In genomic region chr12:110804406-110804805, GRCh38 we compare ENCODE assay signal across 33 cellular contexts. TPM values are rescaled to one million over a fixed set of nuclear protein-coding genes. Genes with fewer than 3 reads are reported as not detected.
"Had no signal": no experiment of that assay in that cellular context is flagged by ENCODE, and none has a peak within 500 bp of the region (broad histone marks: within the 10 kb centered on the region; RNA-seq: fewer than 3 reads in every experiment).

No MANE protein-coding gene starts in this region.

- H3K4me3 ChIP-seq: stomach, suprapubic skin, testis, thoracic aorta, thyroid gland, tibial artery, tibial nerve, transverse colon, upper lobe of left lung, upper lobe of right lung, uterus, vagina had no signal

- H3K9me3 ChIP-seq: suprapubic skin, testis, thyroid gland, vagina had no signal

- ATAC-seq: stimulated activated effector memory CD8-positive, alpha-beta T cell treated with anti-CD3 and anti-CD28 coated beads, Interleukin-12 subunit alpha, Interleukin-12 subunit beta, amount 100 ng/mL, for 72 hours; stimulated activated memory B cell treated with anti-CD40 and anti-IgM and Interleukin-4, amounts not matched to agents 10 μg/mL and 1 μg/mL and 100 μg/mL, for 72 hours; stimulated activated naive B cell treated with anti-CD40 and anti-IgM and Interleukin-4, amounts not matched to agents 10 μg/mL and 1 μg/mL and 100 μg/mL, for 72 hours; stimulated activated naive CD8-positive, alpha-beta T cell treated with anti-CD3 and anti-CD28 coated beads, Interleukin-15, amount 100 ng/mL, for 72 hours; stimulated activated naive CD8-positive, alpha-beta T cell treated with anti-CD3 and anti-CD28 coated beads, Interleukin-15, Interleukin-2, amounts not matched to agents 100 U/mL and 50 U/mL, for 24 hours; upper lobe of right lung had no signal

- H3K4me3 Mint-ChIP-seq: stimulated activated effector memory CD8-positive, alpha-beta T cell treated with anti-CD3 and anti-CD28 coated beads, Interleukin-12 subunit alpha, Interleukin-12 subunit beta, amount 100 ng/mL, for 72 hours; stimulated activated memory B cell treated with anti-CD40 and anti-IgM and Interleukin-4, amounts not matched to agents 10 μg/mL and 1 μg/mL and 100 μg/mL, for 72 hours; stimulated activated naive B cell treated with anti-CD40 and anti-IgM and Interleukin-4, amounts not matched to agents 10 μg/mL and 1 μg/mL and 100 μg/mL, for 72 hours; stimulated activated naive CD8-positive, alpha-beta T cell treated with anti-CD3 and anti-CD28 coated beads, Interleukin-15, amount 100 ng/mL, for 72 hours; stimulated activated naive CD8-positive, alpha-beta T cell treated with anti-CD3 and anti-CD28 coated beads, Interleukin-15, Interleukin-2, amounts not matched to agents 100 ng/mL and 50 ng/mL, for 24 hours; type B pancreatic cell had no signal

- H3K36me3 Mint-ChIP-seq: stimulated activated effector memory CD8-positive, alpha-beta T cell treated with anti-CD3 and anti-CD28 coated beads, Interleukin-12 subunit alpha, Interleukin-12 subunit beta, amount 100 ng/mL, for 72 hours; stimulated activated memory B cell treated with anti-CD40 and anti-IgM and Interleukin-4, amounts not matched to agents 10 μg/mL and 1 μg/mL and 100 μg/mL, for 72 hours; type B pancreatic cell had no signal

- H3K4me1 Mint-ChIP-seq: stimulated activated effector memory CD8-positive, alpha-beta T cell treated with anti-CD3 and anti-CD28 coated beads, Interleukin-12 subunit alpha, Interleukin-12 subunit beta, amount 100 ng/mL, for 72 hours; stimulated activated memory B cell treated with anti-CD40 and anti-IgM and Interleukin-4, amounts not matched to agents 10 μg/mL and 1 μg/mL and 100 μg/mL, for 72 hours; stimulated activated naive B cell treated with anti-CD40 and anti-IgM and Interleukin-4, amounts not matched to agents 10 μg/mL and 1 μg/mL and 100 μg/mL, for 72 hours; stimulated activated naive CD8-positive, alpha-beta T cell treated with anti-CD3 and anti-CD28 coated beads, Interleukin-15, amount 100 ng/mL, for 72 hours had no signal

- H3K27ac Mint-ChIP-seq: stimulated activated effector memory CD8-positive, alpha-beta T cell treated with anti-CD3 and anti-CD28 coated beads, Interleukin-12 subunit alpha, Interleukin-12 subunit beta, amount 100 ng/mL, for 72 hours; stimulated activated memory B cell treated with anti-CD40 and anti-IgM and Interleukin-4, amounts not matched to agents 10 μg/mL and 1 μg/mL and 100 μg/mL, for 72 hours; stimulated activated naive B cell treated with anti-CD40 and anti-IgM and Interleukin-4, amounts not matched to agents 10 μg/mL and 1 μg/mL and 100 μg/mL, for 72 hours; stimulated activated naive CD8-positive, alpha-beta T cell treated with anti-CD3 and anti-CD28 coated beads, Interleukin-15, amount 100 ng/mL, for 72 hours; stimulated activated naive CD8-positive, alpha-beta T cell treated with anti-CD3 and anti-CD28 coated beads, Interleukin-15, Interleukin-2, amounts not matched to agents 100 ng/mL and 50 ng/mL, for 24 hours; type B pancreatic cell had no signal

- DNase-seq: stimulated activated CD4-positive, alpha-beta T cell treated with anti-CD3 and anti-CD28 coated beads, Interleukin-2, amount 100 ng/mL, for 48 hours; stimulated activated CD4-positive, alpha-beta T cell treated with anti-CD3 and anti-CD28 coated beads, Interleukin-4, amount 100 ng/mL, for 1 hour; stimulated activated CD4-positive, alpha-beta T cell treated with anti-CD3 and anti-CD28 coated beads, Interleukin-4, amount 100 ng/mL, for 24 hours; stimulated activated CD4-positive, alpha-beta T cell treated with anti-CD3 and anti-CD28 coated beads, Interleukin-4, amount 100 ng/mL, for 4 hours; stimulated activated CD8-positive, alpha-beta memory T cell treated with anti-CD3 and anti-CD28 coated beads, Interleukin-4, amount 100 ng/mL, for 48 hours; stimulated activated naive B cell treated with anti-CD40 and anti-IgM and Interleukin-4, amounts not matched to agents 10 μg/mL and 1 μg/mL and 100 μg/mL, for 72 hours; stimulated activated naive CD4-positive, alpha-beta T cell; stimulated activated naive CD4-positive, alpha-beta T cell treated with Interleukin-2 at 50 U/mL for 16 hours; stimulated activated naive CD8-positive, alpha-beta T cell treated with anti-CD3 and anti-CD28 coated beads, Interleukin-15, amount 100 ng/mL, for 72 hours; stimulated activated naive CD8-positive, alpha-beta T cell treated with anti-CD3 and anti-CD28 coated beads, Interleukin-15, Interleukin-2, amounts not matched to agents 100 U/mL and 50 U/mL, for 24 hours; stomach; substantia nigra; testis; thyroid gland; tibial artery; transverse colon; trophoblast cell; upper lobe of left lung; upper lobe of right lung; uterus had no signal

- H3K27me3 Mint-ChIP-seq: stimulated activated memory B cell treated with anti-CD40 and anti-IgM and Interleukin-4, amounts not matched to agents 10 μg/mL and 1 μg/mL and 100 μg/mL, for 72 hours; stimulated activated naive CD8-positive, alpha-beta T cell treated with anti-CD3 and anti-CD28 coated beads, Interleukin-15, amount 100 ng/mL, for 72 hours; stimulated activated naive CD8-positive, alpha-beta T cell treated with anti-CD3 and anti-CD28 coated beads, Interleukin-15, Interleukin-2, amounts not matched to agents 100 ng/mL and 50 ng/mL, for 24 hours had no signal

- FAIRE-seq: urothelium cell line had no signal

- H3K36me3 ChIP-seq: stomach, suprapubic skin, thoracic aorta, thyroid gland, tibial artery, tibial nerve, transverse colon, upper lobe of left lung, upper lobe of right lung, uterus, vagina had no signal

- H3K27ac ChIP-seq: stomach, suprapubic skin, testis, thoracic aorta, thyroid gland, tibial artery, tibial nerve, transverse colon, upper lobe of left lung, upper lobe of right lung, uterus, vagina had no signal

- H3K27me3 ChIP-seq: stomach, suprapubic skin, testis, thyroid gland, tibial artery, tibial nerve, transverse colon, upper lobe of left lung, upper lobe of right lung, uterus, vagina had no signal

- H3K4me1 ChIP-seq: stomach, testis, thyroid gland, tibial artery, tibial nerve, upper lobe of left lung, upper lobe of right lung, uterus, vagina had no signal

RNA-seq across cellular contexts. Expression of gene CCDC63, which starts 42.4 kb away (rescaled TPM):
- total RNA-seq: stomach, subcutaneous adipose tissue, suprapubic skin, temporal lobe, thoracic aorta, thyroid gland, tibial nerve, transverse colon, upper lobe of left lung, upper lobe of right lung, ureter, urinary bladder, uterus, vagina had no signal
- polyA plus RNA-seq: stomach, urinary bladder had no signal
